In genomic region chrX:148874621-148875020, GRCh38 we compare ENCODE assay signal across 17 cellular contexts.
DNase-seq lines count a peak whose midpoint lies in the region; ATAC-seq and TF ChIP-seq lines count a peak whose summit lies in the region.
"Had no signal": no experiment of that assay in that cellular context is flagged by ENCODE, and none has a peak within 500 bp of the region (broad histone marks: within the 10 kb centered on the region; RNA-seq: fewer than 3 reads in every experiment).

No MANE protein-coding gene starts in this region.

- H3K9me3 ChIP-seq in MG63, result no peaks in the 10 kb centered on the region
- H3K9me3 ChIP-seq: A549 had no signal

- peak; percentile 63 for DNase-seq in A172 (ENCODE audit: low spot score)
- peak; percentile 10 for DNase-seq in ELR (ENCODE audit: low read depth)
- DNase-seq in MG63, result peak; percentile 1
- peak; percentile 69 for DNase-seq in fibroblast of mammary gland (ENCODE audit: low read depth)
- no peak for DNase-seq in NCI-H2107 (lab: John Stamatoyannopoulos, UW)
- DNase-seq in iPS-NIHi11 (ENCODE audit: low spot score), result no peak
- DNase-seq: CD4-positive, alpha-beta T cell; DMS79; NCI-H1048; NCI-H2171; NCI-H774 had no signal

- H3K27me3 ChIP-seq in MG63, result no peaks in the 10 kb centered on the region

- H3K4me3 ChIP-seq in MG63, result no peak overlapping the region
- no peak overlapping the region for H3K4me3 ChIP-seq in fibroblast of mammary gland (ENCODE audit: control insufficient read depth, low read depth, low read length)
- H3K4me3 ChIP-seq: A549, SK-N-MC had no signal

- no peaks in the 10 kb centered on the region for H3K36me3 ChIP-seq in MG63

- no peak for TF ChIP-seq CTCF in fibroblast of mammary gland (conservative IDR thresholded peaks at IDR 0.05; ENCODE audit: control insufficient read depth, insufficient read depth, low read depth, low read length)

- ATAC-seq in GM21447 (IDR thresholded peaks at IDR 0.05; ENCODE audit: unreplicated experiment) (no peak), GM19023 (IDR thresholded peaks at IDR 0.05; ENCODE audit: unreplicated experiment) (no peak)
- ATAC-seq: A549, HCT116, Right ventricle myocardium inferior had no signal

Comparison
In these comparisons a context has a peak if more than half of its experiments do, and no peak if none do; other contexts are left out.
1. DNase-seq: peak in A172 (single experiment), ELR (single experiment), MG63 (single experiment) and fibroblast of mammary gland (single experiment); none in NCI-H2107 (single experiment) and iPS-NIHi11 (single experiment).